In the genomic region with DNA sequence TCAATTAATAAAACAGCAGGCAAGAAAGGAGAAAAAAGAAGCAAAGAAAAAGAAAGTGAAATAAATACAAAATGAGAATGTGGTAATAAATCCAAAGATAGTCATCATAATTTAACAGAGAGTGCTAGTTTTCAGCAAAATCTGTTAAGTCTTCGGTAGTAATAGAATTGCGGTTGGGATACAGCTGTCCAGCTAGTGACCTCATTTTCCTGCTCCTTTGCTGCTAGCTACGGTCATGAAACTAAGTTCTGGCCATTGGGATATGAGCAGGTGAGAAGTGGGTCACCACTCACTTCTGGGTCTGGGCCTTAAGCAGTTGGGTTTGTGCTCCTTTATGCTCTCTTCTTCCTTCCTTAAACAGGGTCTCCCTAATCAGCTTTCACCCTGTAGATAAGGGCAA, we compare ENCODE assay signal across 2 cellular contexts.
TF ChIP-seq lines count a peak whose summit lies in the region.

No MANE protein-coding gene starts in this region.

TF ChIP-seq in IMR-90, 13 proteins besides CTCF, POLR2A, EP300 and RAD21:
- TF ChIP-seq NFE2L2 (IDR thresholded peaks at IDR 0.05; ENCODE audit: low read depth, low read length), result no peak
- TF ChIP-seq RFX5 (IDR thresholded peaks at IDR 0.05; ENCODE audit: low read depth, low read length), result no peak
- TF ChIP-seq BHLHE40 (IDR thresholded peaks at IDR 0.05; ENCODE audit: low read depth, low read length), result no peak
- TF ChIP-seq RCOR1 (IDR thresholded peaks at IDR 0.05; ENCODE audit: insufficient replicate concordance, low read length), result no peak
- TF ChIP-seq MAZ (IDR thresholded peaks at IDR 0.05; ENCODE audit: borderline replicate concordance, low read depth, low read length), result no peak
- TF ChIP-seq, protein P1, sequence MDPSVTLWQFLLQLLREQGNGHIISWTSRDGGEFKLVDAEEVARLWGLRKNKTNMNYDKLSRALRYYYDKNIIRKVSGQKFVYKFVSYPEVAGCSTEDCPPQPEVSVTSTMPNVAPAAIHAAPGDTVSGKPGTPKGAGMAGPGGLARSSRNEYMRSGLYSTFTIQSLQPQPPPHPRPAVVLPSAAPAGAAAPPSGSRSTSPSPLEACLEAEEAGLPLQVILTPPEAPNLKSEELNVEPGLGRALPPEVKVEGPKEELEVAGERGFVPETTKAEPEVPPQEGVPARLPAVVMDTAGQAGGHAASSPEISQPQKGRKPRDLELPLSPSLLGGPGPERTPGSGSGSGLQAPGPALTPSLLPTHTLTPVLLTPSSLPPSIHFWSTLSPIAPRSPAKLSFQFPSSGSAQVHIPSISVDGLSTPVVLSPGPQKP (IDR thresholded peaks at IDR 0.05; ENCODE audit: borderline replicate concordance, low read depth, low read length), result no peak
- TF ChIP-seq, protein P2, sequence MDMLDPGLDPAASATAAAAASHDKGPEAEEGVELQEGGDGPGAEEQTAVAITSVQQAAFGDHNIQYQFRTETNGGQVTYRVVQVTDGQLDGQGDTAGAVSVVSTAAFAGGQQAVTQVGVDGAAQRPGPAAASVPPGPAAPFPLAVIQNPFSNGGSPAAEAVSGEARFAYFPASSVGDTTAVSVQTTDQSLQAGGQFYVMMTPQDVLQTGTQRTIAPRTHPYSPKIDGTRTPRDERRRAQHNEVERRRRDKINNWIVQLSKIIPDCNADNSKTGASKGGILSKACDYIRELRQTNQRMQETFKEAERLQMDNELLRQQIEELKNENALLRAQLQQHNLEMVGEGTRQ (IDR thresholded peaks at IDR 0.05; ENCODE audit: low read depth, low read length), result no peak
- TF ChIP-seq CHD1 (IDR thresholded peaks at IDR 0.05; ENCODE audit: low read depth, low read length), result no peak
- no peak for TF ChIP-seq MXI1 (IDR thresholded peaks at IDR 0.05; ENCODE audit: borderline replicate concordance, low read depth, low read length)
- no peak for TF ChIP-seq FOS (IDR thresholded peaks at IDR 0.05; ENCODE audit: low read depth, low read length)
- no peak for TF ChIP-seq MAFK (IDR thresholded peaks at IDR 0.05; ENCODE audit: low read depth, low read length)
- TF ChIP-seq CEBPB (IDR thresholded peaks at IDR 0.05; ENCODE audit: low read depth, low read length), result no peak
- TF ChIP-seq SMC3 (IDR thresholded peaks at IDR 0.05; ENCODE audit: low read depth, low read length), result no peak

TF ChIP-seq in H1, 55 proteins besides CTCF, POLR2A, EP300 and RAD21:
- TF ChIP-seq NRF1 (IDR thresholded peaks at IDR 0.05; ENCODE audit: low read depth, low read length) (no peak), EGR1 (IDR thresholded peaks at IDR 0.05; ENCODE audit: borderline replicate concordance, low read depth, low read length) (no peak), POLR2AphosphoS5 (IDR thresholded peaks at IDR 0.05; ENCODE audit: low read depth, low read length) (no peak), RBBP5 (IDR thresholded peaks at IDR 0.05; ENCODE audit: borderline replicate concordance, low read depth, low read length) (no peak), BACH1 (IDR thresholded peaks at IDR 0.05; ENCODE audit: low read length) (no peak), CBX5 (IDR thresholded peaks at IDR 0.05; ENCODE audit: low read depth, low read length) (no peak), ZNF274 (IDR thresholded peaks at IDR 0.05; ENCODE audit: borderline replicate concordance, extremely low read depth, low read length) (no peak), SIX5 (IDR thresholded peaks at IDR 0.05; ENCODE audit: low read depth, low read length) (no peak), HDAC6 (IDR thresholded peaks at IDR 0.05; ENCODE audit: low read depth, low read length) (no peak), RFX5 (IDR thresholded peaks at IDR 0.05; ENCODE audit: borderline replicate concordance, low read depth, low read length) (no peak), TAF1 (IDR thresholded peaks at IDR 0.05; ENCODE audit: low read depth, low read length) (no peak), BRCA1 (IDR thresholded peaks at IDR 0.05; ENCODE audit: low read depth, low read length) (no peak), EZH2 (IDR thresholded peaks at IDR 0.05; ENCODE audit: low read depth, low read length, severe bottlenecking) (no peak), SRF (IDR thresholded peaks at IDR 0.05; ENCODE audit: low read depth, low read length) (no peak), KDM4A (IDR thresholded peaks at IDR 0.05; ENCODE audit: low read depth, low read length, severe bottlenecking) (no peak), HDAC2 (IDR thresholded peaks at IDR 0.05; ENCODE audit: borderline replicate concordance in 1 of 2, low read depth in 2 of 2, low read length in 2 of 2) (no peak), CHD1 (IDR thresholded peaks at IDR 0.05; ENCODE audit: low read depth, low read length) (no peak)
- TF ChIP-seq, protein P3, sequence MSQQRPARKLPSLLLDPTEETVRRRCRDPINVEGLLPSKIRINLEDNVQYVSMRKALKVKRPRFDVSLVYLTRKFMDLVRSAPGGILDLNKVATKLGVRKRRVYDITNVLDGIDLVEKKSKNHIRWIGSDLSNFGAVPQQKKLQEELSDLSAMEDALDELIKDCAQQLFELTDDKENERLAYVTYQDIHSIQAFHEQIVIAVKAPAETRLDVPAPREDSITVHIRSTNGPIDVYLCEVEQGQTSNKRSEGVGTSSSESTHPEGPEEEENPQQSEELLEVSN (IDR thresholded peaks at IDR 0.05), result no peak
